In genomic region chr14:22830329-22831010, GRCh38 we compare ENCODE assay signal across 8 cellular contexts. TPM values are rescaled to one million over a fixed set of nuclear protein-coding genes. Genes with fewer than 3 reads are reported as not detected.
DNase-seq lines count a peak whose midpoint lies in the region; ATAC-seq and TF ChIP-seq lines count a peak whose summit lies in the region.

No MANE protein-coding gene starts in this region.

- H3K36me3 ChIP-seq in WERI-Rb-1 (peaks cover 20% of the 10 kb centered on the region), hepatocyte (replicated peaks; ENCODE audit: insufficient read depth, low read depth) (no peaks in the 10 kb centered on the region)

- H3K9me2 ChIP-seq in hepatocyte (replicated peaks; ENCODE audit: insufficient read depth): no peaks in the 10 kb centered on the region

- H3K27me3 ChIP-seq in WERI-Rb-1 (ENCODE audit: insufficient read depth, low read depth, severe bottlenecking) (no peaks in the 10 kb centered on the region), hepatocyte (no peaks in the 10 kb centered on the region)

- peak overlapping the region; percentile 90 for H3K4me3 Mint-ChIP-seq in stimulated activated memory B cell treated with anti-CD40 and anti-IgM and Interleukin-4, amounts not matched to agents 10 μg/mL and 1 μg/mL and 100 μg/mL, for 72 hours

- ATAC-seq in HG02943 (IDR thresholded peaks at IDR 0.05; ENCODE audit: low read depth, unreplicated experiment) (peak; percentile 19), HG03097 (IDR thresholded peaks at IDR 0.05; ENCODE audit: low FRiP score, unreplicated experiment) (no peak)
- no peak for ATAC-seq in stimulated activated memory B cell treated with anti-CD40 and anti-IgM and Interleukin-4, amounts not matched to agents 10 μg/mL and 1 μg/mL and 100 μg/mL, for 72 hours

- TF ChIP-seq CTCF in WERI-Rb-1 (IDR thresholded peaks at IDR 0.05; ENCODE audit: low read depth, low read length): no peak
- no peak for TF ChIP-seq CTCF in hepatocyte (IDR thresholded peaks at IDR 0.05; ENCODE audit: poor library complexity)

- peak overlapping the region; percentile 88 for H3K4me2 ChIP-seq in hepatocyte

- H3K9me3 ChIP-seq in WERI-Rb-1 (ENCODE audit: severe bottlenecking) (peaks cover 4% of the 10 kb centered on the region), hepatocyte (ENCODE audit: low read depth) (no peaks in the 10 kb centered on the region)

- WGBS in hepatocyte (ENCODE audit: low lambda C conversion rate, missing lambda C conversion rate): 13% methylated on average over 6 of the region's 6 CpGs

- peaks cover 22% of the 10 kb centered on the region for H3K79me2 ChIP-seq in hepatocyte

- peak overlapping the region; percentile 77 for H2AFZ ChIP-seq in hepatocyte

- H3K27ac ChIP-seq in WERI-Rb-1 (no peak overlapping the region), hepatocyte (peak overlapping the region; percentile 87)

- peak overlapping the region; percentile 89 for H3K4me3 ChIP-seq in WERI-Rb-1 (ENCODE audit: low read depth, low read length)
- peak overlapping the region; percentile 93 for H3K4me3 ChIP-seq in hepatocyte

- no peaks in the 10 kb centered on the region for H3K27me3 Mint-ChIP-seq in stimulated activated memory B cell treated with anti-CD40 and anti-IgM and Interleukin-4, amounts not matched to agents 10 μg/mL and 1 μg/mL and 100 μg/mL, for 72 hours

- no peaks in the 10 kb centered on the region for H4K20me1 ChIP-seq in hepatocyte (ENCODE audit: insufficient read depth, poor library complexity, severe bottlenecking)

- H3K9me3 Mint-ChIP-seq in stimulated activated memory B cell treated with anti-CD40 and anti-IgM and Interleukin-4, amounts not matched to agents 10 μg/mL and 1 μg/mL and 100 μg/mL, for 72 hours: no peaks in the 10 kb centered on the region

- H3K27ac Mint-ChIP-seq in stimulated activated memory B cell treated with anti-CD40 and anti-IgM and Interleukin-4, amounts not matched to agents 10 μg/mL and 1 μg/mL and 100 μg/mL, for 72 hours: peak overlapping the region; percentile 87

- H3K36me3 Mint-ChIP-seq in stimulated activated memory B cell treated with anti-CD40 and anti-IgM and Interleukin-4, amounts not matched to agents 10 μg/mL and 1 μg/mL and 100 μg/mL, for 72 hours: peaks cover 11% of the 10 kb centered on the region

- peaks cover 22% of the 10 kb centered on the region for H3K4me1 Mint-ChIP-seq in stimulated activated memory B cell treated with anti-CD40 and anti-IgM and Interleukin-4, amounts not matched to agents 10 μg/mL and 1 μg/mL and 100 μg/mL, for 72 hours

- no peaks in the 10 kb centered on the region for H3K4me1 ChIP-seq in hepatocyte (ENCODE audit: insufficient read depth)

- no peak for DNase-seq in WERI-Rb-1
- DNase-seq in hepatocyte (ENCODE audit: low spot score): no peak
- no peak for DNase-seq in SKM-1 treated with dmso at 0.1 percent for 144 hours (lab: John Stamatoyannopoulos, UW; ENCODE audit: unreplicated experiment)
- no peak for DNase-seq in NCI-H187 treated with DMSO at 0.1 percent for 48 hours (lab: John Stamatoyannopoulos, UW)
- DNase-seq in HT-29 (ENCODE audit: low spot score): no peak

RNA-seq across cellular contexts. Expression of gene MRPL52, which starts 0.8 kb away (rescaled TPM):
- 50.6 and 164 TPM in 2 replicates for total RNA-seq in hepatocyte
- polyA plus RNA-seq in hepatocyte: 214 and 227 TPM in 2 replicates
- total RNA-seq in HT-29 (2014; rRNA removed; shearing (Covaris generic)): 45.9 and 56.1 TPM in 2 replicates

RNA-seq across cellular contexts. Expression of gene MMP14, which starts 5.9 kb away (rescaled TPM):
- 122 and 160 TPM in 2 replicates for total RNA-seq in hepatocyte
- 17.1 and 21.4 TPM in 2 replicates for polyA plus RNA-seq in hepatocyte
- 1.7 and 3.9 TPM in 2 replicates for total RNA-seq in HT-29 (2014; rRNA removed; shearing (Covaris generic))

RNA-seq across cellular contexts. Expression of gene SLC7A7, which starts 15.2 kb away (rescaled TPM):
- total RNA-seq in hepatocyte: 337 and 381 TPM in 2 replicates
- polyA plus RNA-seq in hepatocyte: 169 and 206 TPM in 2 replicates
- total RNA-seq in HT-29 (2014; rRNA removed; shearing (Covaris generic)): 12.2 and 13.6 TPM in 2 replicates

RNA-seq across cellular contexts. Expression of gene LRP10, which starts 41.1 kb away (rescaled TPM):
- 34.4 and 56.2 TPM in 2 replicates for total RNA-seq in hepatocyte
- 92.7 and 117 TPM in 2 replicates for polyA plus RNA-seq in hepatocyte
- 54.2 and 61.1 TPM in 2 replicates for total RNA-seq in HT-29 (2014; rRNA removed; shearing (Covaris generic))

RNA-seq across cellular contexts. Expression of gene REM2, which starts 52.6 kb away (rescaled TPM):
- 1.5 and 1.9 TPM in 2 replicates for total RNA-seq in hepatocyte
- 5.5 and 6.3 TPM in 2 replicates for polyA plus RNA-seq in hepatocyte
- 0.18 and 0.53 TPM in 2 replicates for total RNA-seq in HT-29 (2014; rRNA removed; shearing (Covaris generic))

Comparison
In these comparisons a context has a peak if more than half of its experiments do, and no peak if none do; other contexts are left out.
1. RNA of gene MMP14, which starts 5.9 kb away (total RNA-seq): 122 to 160 TPM in hepatocyte; 1.7 to 3.9 TPM in HT-29; every median in the first group is over 10 times any median in the second.
2. RNA of gene SLC7A7, which starts 15.2 kb away (total RNA-seq): 337 to 381 TPM in hepatocyte; 12.2 to 13.6 TPM in HT-29; every median in the first group is over 10 times any median in the second.